In genomic region chr10:19719320-19719719, GRCh38 we compare ENCODE assay signal across 15 cellular contexts.
DNase-seq lines count a peak whose midpoint lies in the region; ATAC-seq and TF ChIP-seq lines count a peak whose summit lies in the region.
"Had no signal": no experiment of that assay in that cellular context is flagged by ENCODE, and none has a peak within 500 bp of the region (broad histone marks: within the 10 kb centered on the region; RNA-seq: fewer than 3 reads in every experiment).

No MANE protein-coding gene starts in this region.

- in situ Hi-C loops in KBM-7 (cut with MboI; ENCODE audit: low pct_unique_long_range_greater_than_20kb, low sequenced_read_pairs) = no loop called here
- in situ Hi-C loops in brain microvascular endothelial cell (cut with HindIII; ENCODE audit: low pct_ligation_motif_present, low sequenced_read_pairs) = no loop called here

- H3K27ac ChIP-seq in brain microvascular endothelial cell = peak overlapping the region; percentile 52
- H3K27ac ChIP-seq in psoas muscle = no peak overlapping the region
- H3K27ac ChIP-seq: right lobe of liver had no signal

- ATAC-seq in psoas muscle = no peak
- ATAC-seq: right lobe of liver had no signal

- no peaks in the 10 kb centered on the region for H3K27me3 ChIP-seq in brain microvascular endothelial cell (replicated peaks)
- H3K27me3 ChIP-seq in psoas muscle (ENCODE audit: insufficient read depth in 3 of 3, low read length in 2 of 3) = no peaks in the 10 kb centered on the region
- H3K27me3 ChIP-seq: right lobe of liver had no signal

- H3K4me1 ChIP-seq in psoas muscle = no peaks in the 10 kb centered on the region
- H3K4me1 ChIP-seq: right lobe of liver had no signal

- 10 to 16% (median 14%) methylated on average over 3 of the region's 3 CpGs for WGBS in psoas muscle, 3 donors

- no peaks in the 10 kb centered on the region for H3K9me3 ChIP-seq in psoas muscle
- H3K9me3 ChIP-seq: right lobe of liver had no signal

- DNase-seq in AG09319 (ENCODE audit: extremely low read depth, low read depth) (peak; percentile 39), KBM-7 (peak; percentile 38), brain microvascular endothelial cell (peak; percentile 49), myocyte (ENCODE audit: low read depth) (peak; percentile 86), psoas muscle (no peak)
- DNase-seq in stimulated activated CD4-positive, alpha-beta T cell treated with anti-CD3 and anti-CD28 coated beads, Interleukin-4, amount 100 ng/mL, for 4 hours = no peak
- DNase-seq in activated CD4-positive, alpha-beta T cell treated with anti-CD3 and anti-CD28 coated beads for 48 hours = no peak
- no peak for DNase-seq in stimulated activated CD4-positive, alpha-beta T cell treated with anti-CD3 and anti-CD28 coated beads, Interleukin-12 subunit alpha, Interleukin-12 subunit beta, amount 100 ng/mL, for 4 hours
- DNase-seq: activated CD4-positive, alpha-beta T cell treated with anti-CD3 and anti-CD28 coated beads, Interleukin-2, amount 10 ng/mL, durations not matched to agents 24 days and 14 days; activated gamma-delta T cell treated with Interleukin-2 at 50 U/mL for 16 hours; CD4-positive, alpha-beta memory T cell; midbrain; NCI-H446 treated with DMSO at 0.1 percent for 48 hours; right lobe of liver; SIG-M5 had no signal

- TF ChIP-seq CTCF in AG09319 (IDR thresholded peaks at IDR 0.05; ENCODE audit: low read depth, low read length) (no peak), brain microvascular endothelial cell (IDR thresholded peaks at IDR 0.05; ENCODE audit: low read depth, low read length, missing control alignments) (no peak), psoas muscle (IDR thresholded peaks at IDR 0.05) (no peak)

- H3K4me3 ChIP-seq in brain microvascular endothelial cell (ENCODE audit: low read depth, low read length) (no peak overlapping the region), psoas muscle (no peak overlapping the region)
- H3K4me3 ChIP-seq: right lobe of liver had no signal

- intact Hi-C loops in psoas muscle (cut with DNase I) = no loop called here

- H3K36me3 ChIP-seq in brain microvascular endothelial cell (replicated peaks) (no peaks in the 10 kb centered on the region), psoas muscle (ENCODE audit: insufficient read depth in 1 of 2, low read depth in 1 of 2) (no peaks in the 10 kb centered on the region)
- H3K36me3 ChIP-seq: right lobe of liver had no signal

Comparison
In these comparisons a context has a peak if more than half of its experiments do, and no peak if none do; other contexts are left out.
1. DNase-seq: peak in AG09319 (single experiment), KBM-7 (single experiment), brain microvascular endothelial cell (single experiment) and myocyte (single experiment); none in stimulated activated CD4-positive, alpha-beta T cell treated with anti-CD3 and anti-CD28 coated beads, Interleukin-4, amount 100 ng/mL, for 4 hours (0 of 2), psoas muscle (0 of 2), activated CD4-positive, alpha-beta T cell treated with anti-CD3 and anti-CD28 coated beads for 48 hours (single experiment) and stimulated activated CD4-positive, alpha-beta T cell treated with anti-CD3 and anti-CD28 coated beads, Interleukin-12 subunit alpha, Interleukin-12 subunit beta, amount 100 ng/mL, for 4 hours (single experiment).